ENCODE assay signal across 21 cellular contexts in the genomic region with DNA sequence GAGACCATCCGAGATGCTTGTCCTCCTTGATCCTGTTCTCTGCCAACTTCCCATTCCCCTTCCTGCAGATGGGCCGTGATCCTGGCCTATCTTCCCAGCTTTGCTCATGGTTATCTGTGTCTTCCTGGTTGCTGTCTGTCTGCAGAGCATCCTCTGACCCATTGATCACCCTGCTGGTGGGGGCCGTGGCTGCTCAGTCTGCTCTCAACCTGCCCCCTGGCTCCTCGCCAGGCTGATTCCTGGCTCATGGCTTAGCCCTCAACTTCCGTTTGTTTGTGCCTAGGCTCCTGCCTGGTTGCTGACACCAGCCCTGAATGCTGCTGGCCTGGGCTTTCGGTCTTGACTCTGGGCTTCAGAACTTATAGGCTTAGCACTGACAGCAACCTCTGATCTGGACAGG.
DNase-seq lines count a peak whose midpoint lies in the region; ATAC-seq and TF ChIP-seq lines count a peak whose summit lies in the region.
"Had no signal": no experiment of that assay in that cellular context is flagged by ENCODE, and none has a peak within 500 bp of the region (broad histone marks: within the 10 kb centered on the region; RNA-seq: fewer than 3 reads in every experiment).

No MANE protein-coding gene starts in this region.

- no peaks in the 10 kb centered on the region for H3K79me2 ChIP-seq in mesendoderm (ENCODE audit: control insufficient read depth, insufficient read depth, low read length)

- no peak overlapping the region for H3K4me2 ChIP-seq in mesendoderm (ENCODE audit: low read length)
- H3K4me2 ChIP-seq: SK-N-SH had no signal

- H3K23ac ChIP-seq in mesendoderm (ENCODE audit: low read length), result no peak overlapping the region

- peaks cover 5% of the 10 kb centered on the region for H3K4me1 ChIP-seq in mesendoderm (ENCODE audit: control insufficient read depth, low read depth, low read length)

- ATAC-seq in HG03175 (IDR thresholded peaks at IDR 0.05; ENCODE audit: unreplicated experiment) (peak; percentile 14), GM21786 (IDR thresholded peaks at IDR 0.05; ENCODE audit: unreplicated experiment) (no peak)

- H3K56ac ChIP-seq in mesendoderm (ENCODE audit: low read length), result no peak overlapping the region

- H3K9ac ChIP-seq in mesendoderm (ENCODE audit: low read length), result no peak overlapping the region
- H3K9ac ChIP-seq: SK-N-SH had no signal

- H3K4me1 Mint-ChIP-seq in chondrocyte (ENCODE audit: low read depth), result peaks cover 9% of the 10 kb centered on the region

- H3K36me3 Mint-ChIP-seq in chondrocyte (ENCODE audit: low read depth), result no peaks in the 10 kb centered on the region
- H3K36me3 Mint-ChIP-seq: naive B cell had no signal

- H3K27ac Mint-ChIP-seq in chondrocyte (ENCODE audit: unreplicated experiment), result no peak overlapping the region

- H3K79me1 ChIP-seq in mesendoderm (ENCODE audit: low read length), result no peaks in the 10 kb centered on the region

- TF ChIP-seq CTCF in GM06990 (IDR thresholded peaks at IDR 0.05; ENCODE audit: insufficient read depth, low read length, poor library complexity, severe bottlenecking) (no peak), choroid plexus epithelial cell (conservative IDR thresholded peaks at IDR 0.05; ENCODE audit: low read depth, low read length) (no peak), chondrocyte (IDR thresholded peaks at IDR 0.05) (no peak)

- no peak overlapping the region for H2AK5ac ChIP-seq in mesendoderm (ENCODE audit: low read length)

- H3K36me3 ChIP-seq in GM06990 (ENCODE audit: control insufficient read depth, insufficient read depth, low read length) (no peaks in the 10 kb centered on the region), mesendoderm (ENCODE audit: control insufficient read depth, insufficient read depth, low read length) (no peaks in the 10 kb centered on the region)
- H3K36me3 ChIP-seq: ascending aorta, suprapubic skin had no signal

- H2BK120ac ChIP-seq in mesendoderm (ENCODE audit: low read depth, low read length), result no peak overlapping the region

- no peak overlapping the region for H4K5ac ChIP-seq in mesendoderm (ENCODE audit: low read length)

- H3K9me3 Mint-ChIP-seq in chondrocyte (ENCODE audit: low read depth), result no peaks in the 10 kb centered on the region

- no CpG with 5 or more reads among the region's 6 CpGs for WGBS in mesendoderm (ENCODE audit: extremely low coverage, insufficient coverage, low lambda C conversion rate)

- no peak overlapping the region for H4K8ac ChIP-seq in mesendoderm (ENCODE audit: low read depth, low read length)

- peak; percentile 5 for DNase-seq in GM06990 (ENCODE audit: extremely low read depth, insufficient read length)
- peak; percentile 20 for DNase-seq in choroid plexus epithelial cell (ENCODE audit: low read depth)
- peak; percentile 26 for DNase-seq in mesendoderm
- no peak for DNase-seq in retina
- DNase-seq in chondrocyte (ENCODE audit: low spot score), result no peak
- DNase-seq: activated CD4-positive, alpha-beta T cell treated with anti-CD3 and anti-CD28 coated beads for 4 hours; activated naive CD4-positive, alpha-beta T cell; AML-193; DMS153; erythroblast; naive B cell; NCI-H2107; NCI-H526; SK-N-SH; T1000 had no signal

- no peak overlapping the region for H2BK15ac ChIP-seq in mesendoderm (replicated peaks; ENCODE audit: low read depth)

- no peak overlapping the region for H3K4me3 Mint-ChIP-seq in chondrocyte (ENCODE audit: unreplicated experiment)
- H3K4me3 Mint-ChIP-seq: naive B cell had no signal

- no peaks in the 10 kb centered on the region for H3K27me3 Mint-ChIP-seq in chondrocyte (ENCODE audit: low read depth)

- no peak overlapping the region for H3K27ac ChIP-seq in mesendoderm (ENCODE audit: low read depth, low read length)
- H3K27ac ChIP-seq: ascending aorta, coronary artery, suprapubic skin had no signal

- H3K4me3 ChIP-seq in GM06990 (replicated peaks; ENCODE audit: low read depth, low read length) (no peak overlapping the region), choroid plexus epithelial cell (ENCODE audit: low read depth, low read length) (no peak overlapping the region), mesendoderm (ENCODE audit: low read length) (no peak overlapping the region)
- H3K4me3 ChIP-seq: coronary artery, lung, suprapubic skin had no signal

- no peak overlapping the region for H3K4ac ChIP-seq in mesendoderm (ENCODE audit: low read depth, low read length)

- H3K18ac ChIP-seq in mesendoderm (ENCODE audit: low read length), result no peak overlapping the region

- no peaks in the 10 kb centered on the region for H3K27me3 ChIP-seq in GM06990 (replicated peaks; ENCODE audit: control insufficient read depth, insufficient read depth, low read length)
- no peaks in the 10 kb centered on the region for H3K27me3 ChIP-seq in mesendoderm (ENCODE audit: insufficient read depth, low read length, poor library complexity)
- H3K27me3 ChIP-seq: ascending aorta, suprapubic skin had no signal

- no peak overlapping the region for H2BK5ac ChIP-seq in mesendoderm (ENCODE audit: low read length)

Comparison
In these comparisons a context has a peak if more than half of its experiments do, and no peak if none do; other contexts are left out.
1. DNase-seq: peak in GM06990 (single experiment), choroid plexus epithelial cell (single experiment) and mesendoderm (single experiment); none in retina (single experiment) and chondrocyte (single experiment).